In the genomic region with DNA sequence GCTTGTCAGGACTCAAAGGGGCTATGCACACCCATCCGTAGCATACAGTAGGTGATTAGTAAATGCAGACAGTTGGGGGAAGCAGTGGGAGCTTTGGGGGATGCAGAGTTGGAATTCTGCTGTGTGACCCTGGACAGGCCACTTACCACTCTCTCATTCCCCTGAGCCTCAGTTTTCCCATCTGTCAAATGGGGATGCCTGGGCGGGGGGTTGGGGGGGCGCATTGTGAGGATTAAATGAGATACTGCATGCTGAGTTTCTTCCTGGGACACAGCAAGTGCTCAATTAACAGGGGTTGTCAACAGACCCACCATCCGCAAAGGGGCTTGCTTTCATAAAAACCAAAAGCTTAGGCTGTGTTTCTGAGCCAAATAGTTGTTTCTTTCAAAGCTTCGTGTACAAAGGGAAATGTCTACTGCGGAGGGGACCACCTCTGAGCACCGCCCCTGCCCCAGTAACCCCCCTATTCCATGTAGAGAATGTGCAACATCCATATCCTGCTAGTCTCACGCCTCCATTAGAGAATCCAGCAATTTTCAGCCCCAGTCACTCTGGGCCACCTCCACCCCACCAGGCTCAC, we compare ENCODE assay signal across 22 cellular contexts.
"Had no signal": no experiment of that assay in that cellular context is flagged by ENCODE, and none has a peak within 500 bp of the region (broad histone marks: within the 10 kb centered on the region; RNA-seq: fewer than 3 reads in every experiment).

No MANE protein-coding gene starts in this region.

- H3K9me3 ChIP-seq: left ventricle myocardium inferior, lower lobe of right lung, neutrophil, right atrium auricular region, thyroid gland, upper lobe of right lung, vagina had no signal

- H3K27me3 ChIP-seq: foreskin keratinocyte, right atrium auricular region, thyroid gland, vagina had no signal

- DNase-seq: effector CD4-positive, alpha-beta T cell; endodermal cell; erythroblast; foreskin keratinocyte; immature natural killer cell; left cardiac atrium; left ventricle myocardium inferior; lower lobe of right lung; small intestine; stimulated activated CD4-positive, alpha-beta T cell treated with anti-CD3 and anti-CD28 coated beads, Interleukin-12 subunit alpha, Interleukin-12 subunit beta, amount 100 ng/mL, for 4 hours; stimulated activated naive CD4-positive, alpha-beta T cell treated with Interleukin-2 at 50 U/mL for 16 hours; thyroid gland; upper lobe of right lung had no signal

- FAIRE-seq: colon, endothelial cell of umbilical vein, keratinocyte, small intestine had no signal

- H3K4me3 ChIP-seq: left ventricle myocardium inferior, lower lobe of right lung, right atrium auricular region, thyroid gland, upper lobe of right lung, vagina had no signal

- H3K36me3 Mint-ChIP-seq: immature natural killer cell; memory B cell; natural killer cell treated with Interleukin-12 subunit alpha and Interleukin-12 subunit beta and Interleukin-15 and Interleukin-18, amount 100 ng/mL, for 72 hours had no signal

- H3K4me3 Mint-ChIP-seq: dendritic cell treated with granulocyte-macrophage colony-stimulating factor and Interleukin-4, amounts not matched to agents 40 ng/mL and 50 ng/mL, for 4 days; endodermal cell; immature natural killer cell; memory B cell; natural killer cell treated with Interleukin-12 subunit alpha and Interleukin-12 subunit beta and Interleukin-15 and Interleukin-18, amount 100 ng/mL, for 72 hours had no signal

- H3K9me3 Mint-ChIP-seq: dendritic cell treated with granulocyte-macrophage colony-stimulating factor and Interleukin-4, amounts not matched to agents 40 ng/mL and 50 ng/mL, for 4 days; memory B cell; natural killer cell treated with Interleukin-12 subunit alpha and Interleukin-12 subunit beta and Interleukin-15 and Interleukin-18, amount 100 ng/mL, for 72 hours had no signal

- H3K27ac Mint-ChIP-seq: dendritic cell treated with granulocyte-macrophage colony-stimulating factor and Interleukin-4, amounts not matched to agents 40 ng/mL and 50 ng/mL, for 4 days; endodermal cell; immature natural killer cell; memory B cell; natural killer cell treated with Interleukin-12 subunit alpha and Interleukin-12 subunit beta and Interleukin-15 and Interleukin-18, amount 100 ng/mL, for 72 hours had no signal

- H3K36me3 ChIP-seq: left ventricle myocardium inferior, lower lobe of right lung, neutrophil, right atrium auricular region, thyroid gland, upper lobe of right lung, vagina had no signal

- H3K4me1 ChIP-seq: foreskin keratinocyte, left ventricle myocardium inferior, right atrium auricular region, thyroid gland, vagina had no signal

- H3K27ac ChIP-seq: foreskin keratinocyte, lower lobe of right lung, neutrophil, right atrium auricular region, thyroid gland, upper lobe of right lung, vagina had no signal
